ENCODE assay signal across 1 cellular context in genomic region chr21:45074048-45074817, GRCh38.
TF ChIP-seq lines count a peak whose summit lies in the region.

A gene with protein sequence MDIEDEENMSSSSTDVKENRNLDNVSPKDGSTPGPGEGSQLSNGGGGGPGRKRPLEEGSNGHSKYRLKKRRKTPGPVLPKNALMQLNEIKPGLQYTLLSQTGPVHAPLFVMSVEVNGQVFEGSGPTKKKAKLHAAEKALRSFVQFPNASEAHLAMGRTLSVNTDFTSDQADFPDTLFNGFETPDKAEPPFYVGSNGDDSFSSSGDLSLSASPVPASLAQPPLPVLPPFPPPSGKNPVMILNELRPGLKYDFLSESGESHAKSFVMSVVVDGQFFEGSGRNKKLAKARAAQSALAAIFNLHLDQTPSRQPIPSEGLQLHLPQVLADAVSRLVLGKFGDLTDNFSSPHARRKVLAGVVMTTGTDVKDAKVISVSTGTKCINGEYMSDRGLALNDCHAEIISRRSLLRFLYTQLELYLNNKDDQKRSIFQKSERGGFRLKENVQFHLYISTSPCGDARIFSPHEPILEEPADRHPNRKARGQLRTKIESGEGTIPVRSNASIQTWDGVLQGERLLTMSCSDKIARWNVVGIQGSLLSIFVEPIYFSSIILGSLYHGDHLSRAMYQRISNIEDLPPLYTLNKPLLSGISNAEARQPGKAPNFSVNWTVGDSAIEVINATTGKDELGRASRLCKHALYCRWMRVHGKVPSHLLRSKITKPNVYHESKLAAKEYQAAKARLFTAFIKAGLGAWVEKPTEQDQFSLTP (plus strand): TSS chr21:45074580. CDS start chr21:45171657, 97,077 bp downstream.

TF ChIP-seq in HepG2, 621 proteins besides CTCF, POLR2A, EP300 and RAD21 (continued from another document and continues in another):
- TF ChIP-seq, protein P1, sequence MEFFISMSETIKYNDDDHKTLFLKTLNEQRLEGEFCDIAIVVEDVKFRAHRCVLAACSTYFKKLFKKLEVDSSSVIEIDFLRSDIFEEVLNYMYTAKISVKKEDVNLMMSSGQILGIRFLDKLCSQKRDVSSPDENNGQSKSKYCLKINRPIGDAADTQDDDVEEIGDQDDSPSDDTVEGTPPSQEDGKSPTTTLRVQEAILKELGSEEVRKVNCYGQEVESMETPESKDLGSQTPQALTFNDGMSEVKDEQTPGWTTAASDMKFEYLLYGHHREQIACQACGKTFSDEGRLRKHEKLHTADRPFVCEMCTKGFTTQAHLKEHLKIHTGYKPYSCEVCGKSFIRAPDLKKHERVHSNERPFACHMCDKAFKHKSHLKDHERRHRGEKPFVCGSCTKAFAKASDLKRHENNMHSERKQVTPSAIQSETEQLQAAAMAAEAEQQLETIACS (CRISPR knock-in tag; IDR thresholded peaks at IDR 0.05): peak; percentile 89
- TF ChIP-seq, protein P2, sequence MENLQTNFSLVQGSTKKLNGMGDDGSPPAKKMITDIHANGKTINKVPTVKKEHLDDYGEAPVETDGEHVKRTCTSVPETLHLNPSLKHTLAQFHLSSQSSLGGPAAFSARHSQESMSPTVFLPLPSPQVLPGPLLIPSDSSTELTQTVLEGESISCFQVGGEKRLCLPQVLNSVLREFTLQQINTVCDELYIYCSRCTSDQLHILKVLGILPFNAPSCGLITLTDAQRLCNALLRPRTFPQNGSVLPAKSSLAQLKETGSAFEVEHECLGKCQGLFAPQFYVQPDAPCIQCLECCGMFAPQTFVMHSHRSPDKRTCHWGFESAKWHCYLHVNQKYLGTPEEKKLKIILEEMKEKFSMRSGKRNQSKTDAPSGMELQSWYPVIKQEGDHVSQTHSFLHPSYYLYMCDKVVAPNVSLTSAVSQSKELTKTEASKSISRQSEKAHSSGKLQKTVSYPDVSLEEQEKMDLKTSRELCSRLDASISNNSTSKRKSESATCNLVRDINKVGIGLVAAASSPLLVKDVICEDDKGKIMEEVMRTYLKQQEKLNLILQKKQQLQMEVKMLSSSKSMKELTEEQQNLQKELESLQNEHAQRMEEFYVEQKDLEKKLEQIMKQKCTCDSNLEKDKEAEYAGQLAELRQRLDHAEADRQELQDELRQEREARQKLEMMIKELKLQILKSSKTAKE (CRISPR knock-in tag; IDR thresholded peaks at IDR 0.05; ENCODE audit: borderline replicate concordance): no peak
- TF ChIP-seq, protein P3, sequence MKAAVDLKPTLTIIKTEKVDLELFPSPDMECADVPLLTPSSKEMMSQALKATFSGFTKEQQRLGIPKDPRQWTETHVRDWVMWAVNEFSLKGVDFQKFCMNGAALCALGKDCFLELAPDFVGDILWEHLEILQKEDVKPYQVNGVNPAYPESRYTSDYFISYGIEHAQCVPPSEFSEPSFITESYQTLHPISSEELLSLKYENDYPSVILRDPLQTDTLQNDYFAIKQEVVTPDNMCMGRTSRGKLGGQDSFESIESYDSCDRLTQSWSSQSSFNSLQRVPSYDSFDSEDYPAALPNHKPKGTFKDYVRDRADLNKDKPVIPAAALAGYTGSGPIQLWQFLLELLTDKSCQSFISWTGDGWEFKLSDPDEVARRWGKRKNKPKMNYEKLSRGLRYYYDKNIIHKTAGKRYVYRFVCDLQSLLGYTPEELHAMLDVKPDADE (CRISPR knock-in tag; IDR thresholded peaks at IDR 0.05): no peak
- TF ChIP-seq RNF2 (conservative IDR thresholded peaks at IDR 0.05; ENCODE audit: low read depth): no peak
- peak; percentile 66 for TF ChIP-seq SKI (IDR thresholded peaks at IDR 0.05; ENCODE audit: partially characterized antibody)
- TF ChIP-seq BRCA1 (CRISPR knock-in tag; IDR thresholded peaks at IDR 0.05): no peak
- peak; percentile 85 for TF ChIP-seq POLR2AphosphoS5 (IDR thresholded peaks at IDR 0.05; ENCODE audit: low read depth, low read length)
- TF ChIP-seq ZBTB42 (CRISPR knock-in tag; IDR thresholded peaks at IDR 0.05): no peak
- TF ChIP-seq CBFB (CRISPR knock-in tag; IDR thresholded peaks at IDR 0.05): 0 out of 2 replicates have a peak, but pooled peaks have one; percentile 23
- peak; percentile 46; the same call in 1 of the 2 replicates for TF ChIP-seq ZBTB38 (CRISPR knock-in tag; IDR thresholded peaks at IDR 0.05)
- TF ChIP-seq, protein P4, sequence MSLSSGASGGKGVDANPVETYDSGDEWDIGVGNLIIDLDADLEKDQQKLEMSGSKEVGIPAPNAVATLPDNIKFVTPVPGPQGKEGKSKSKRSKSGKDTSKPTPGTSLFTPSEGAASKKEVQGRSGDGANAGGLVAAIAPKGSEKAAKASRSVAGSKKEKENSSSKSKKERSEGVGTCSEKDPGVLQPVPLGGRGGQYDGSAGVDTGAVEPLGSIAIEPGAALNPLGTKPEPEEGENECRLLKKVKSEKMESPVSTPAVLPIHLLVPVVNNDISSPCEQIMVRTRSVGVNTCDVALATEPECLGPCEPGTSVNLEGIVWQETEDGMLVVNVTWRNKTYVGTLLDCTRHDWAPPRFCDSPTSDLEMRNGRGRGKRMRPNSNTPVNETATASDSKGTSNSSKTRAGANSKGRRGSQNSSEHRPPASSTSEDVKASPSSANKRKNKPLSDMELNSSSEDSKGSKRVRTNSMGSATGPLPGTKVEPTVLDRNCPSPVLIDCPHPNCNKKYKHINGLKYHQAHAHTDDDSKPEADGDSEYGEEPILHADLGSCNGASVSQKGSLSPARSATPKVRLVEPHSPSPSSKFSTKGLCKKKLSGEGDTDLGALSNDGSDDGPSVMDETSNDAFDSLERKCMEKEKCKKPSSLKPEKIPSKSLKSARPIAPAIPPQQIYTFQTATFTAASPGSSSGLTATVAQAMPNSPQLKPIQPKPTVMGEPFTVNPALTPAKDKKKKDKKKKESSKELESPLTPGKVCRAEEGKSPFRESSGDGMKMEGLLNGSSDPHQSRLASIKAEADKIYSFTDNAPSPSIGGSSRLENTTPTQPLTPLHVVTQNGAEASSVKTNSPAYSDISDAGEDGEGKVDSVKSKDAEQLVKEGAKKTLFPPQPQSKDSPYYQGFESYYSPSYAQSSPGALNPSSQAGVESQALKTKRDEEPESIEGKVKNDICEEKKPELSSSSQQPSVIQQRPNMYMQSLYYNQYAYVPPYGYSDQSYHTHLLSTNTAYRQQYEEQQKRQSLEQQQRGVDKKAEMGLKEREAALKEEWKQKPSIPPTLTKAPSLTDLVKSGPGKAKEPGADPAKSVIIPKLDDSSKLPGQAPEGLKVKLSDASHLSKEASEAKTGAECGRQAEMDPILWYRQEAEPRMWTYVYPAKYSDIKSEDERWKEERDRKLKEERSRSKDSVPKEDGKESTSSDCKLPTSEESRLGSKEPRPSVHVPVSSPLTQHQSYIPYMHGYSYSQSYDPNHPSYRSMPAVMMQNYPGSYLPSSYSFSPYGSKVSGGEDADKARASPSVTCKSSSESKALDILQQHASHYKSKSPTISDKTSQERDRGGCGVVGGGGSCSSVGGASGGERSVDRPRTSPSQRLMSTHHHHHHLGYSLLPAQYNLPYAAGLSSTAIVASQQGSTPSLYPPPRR (CRISPR knock-in tag; IDR thresholded peaks at IDR 0.05; ENCODE audit: borderline replicate concordance): no peak; the same call in 1 of the 2 replicates
- no peak for TF ChIP-seq DNMT3B (CRISPR knock-in tag; conservative IDR thresholded peaks at IDR 0.05)
- TF ChIP-seq MTF2 (CRISPR knock-in tag; IDR thresholded peaks at IDR 0.05; ENCODE audit: borderline replicate concordance): no peak
- TF ChIP-seq ZNF354B (CRISPR knock-in tag; IDR thresholded peaks at IDR 0.05): peak; percentile 30; the same call in 1 of the 2 replicates
- TF ChIP-seq KLF16 (CRISPR knock-in tag; IDR thresholded peaks at IDR 0.05): no peak
- TF ChIP-seq ZNF547 (CRISPR knock-in tag; IDR thresholded peaks at IDR 0.05): 0 out of 2 replicates have a peak, but pooled peaks have one; percentile 47
- no peak for TF ChIP-seq NONO (IDR thresholded peaks at IDR 0.05)
- peak; percentile 39; the same call in 1 of the 2 replicates for TF ChIP-seq NONO (CRISPR knock-in tag; conservative IDR thresholded peaks at IDR 0.05)
- no peak for TF ChIP-seq ZNF572 (CRISPR knock-in tag; IDR thresholded peaks at IDR 0.05)
- TF ChIP-seq ZNF251 (CRISPR knock-in tag; IDR thresholded peaks at IDR 0.05): no peak
- 0 out of 2 replicates have a peak, but pooled peaks have one; percentile 31 for TF ChIP-seq PHF8 (CRISPR knock-in tag; IDR thresholded peaks at IDR 0.05)
- TF ChIP-seq THAP11 (CRISPR knock-in tag; IDR thresholded peaks at IDR 0.05): no peak
- TF ChIP-seq, protein P5, sequence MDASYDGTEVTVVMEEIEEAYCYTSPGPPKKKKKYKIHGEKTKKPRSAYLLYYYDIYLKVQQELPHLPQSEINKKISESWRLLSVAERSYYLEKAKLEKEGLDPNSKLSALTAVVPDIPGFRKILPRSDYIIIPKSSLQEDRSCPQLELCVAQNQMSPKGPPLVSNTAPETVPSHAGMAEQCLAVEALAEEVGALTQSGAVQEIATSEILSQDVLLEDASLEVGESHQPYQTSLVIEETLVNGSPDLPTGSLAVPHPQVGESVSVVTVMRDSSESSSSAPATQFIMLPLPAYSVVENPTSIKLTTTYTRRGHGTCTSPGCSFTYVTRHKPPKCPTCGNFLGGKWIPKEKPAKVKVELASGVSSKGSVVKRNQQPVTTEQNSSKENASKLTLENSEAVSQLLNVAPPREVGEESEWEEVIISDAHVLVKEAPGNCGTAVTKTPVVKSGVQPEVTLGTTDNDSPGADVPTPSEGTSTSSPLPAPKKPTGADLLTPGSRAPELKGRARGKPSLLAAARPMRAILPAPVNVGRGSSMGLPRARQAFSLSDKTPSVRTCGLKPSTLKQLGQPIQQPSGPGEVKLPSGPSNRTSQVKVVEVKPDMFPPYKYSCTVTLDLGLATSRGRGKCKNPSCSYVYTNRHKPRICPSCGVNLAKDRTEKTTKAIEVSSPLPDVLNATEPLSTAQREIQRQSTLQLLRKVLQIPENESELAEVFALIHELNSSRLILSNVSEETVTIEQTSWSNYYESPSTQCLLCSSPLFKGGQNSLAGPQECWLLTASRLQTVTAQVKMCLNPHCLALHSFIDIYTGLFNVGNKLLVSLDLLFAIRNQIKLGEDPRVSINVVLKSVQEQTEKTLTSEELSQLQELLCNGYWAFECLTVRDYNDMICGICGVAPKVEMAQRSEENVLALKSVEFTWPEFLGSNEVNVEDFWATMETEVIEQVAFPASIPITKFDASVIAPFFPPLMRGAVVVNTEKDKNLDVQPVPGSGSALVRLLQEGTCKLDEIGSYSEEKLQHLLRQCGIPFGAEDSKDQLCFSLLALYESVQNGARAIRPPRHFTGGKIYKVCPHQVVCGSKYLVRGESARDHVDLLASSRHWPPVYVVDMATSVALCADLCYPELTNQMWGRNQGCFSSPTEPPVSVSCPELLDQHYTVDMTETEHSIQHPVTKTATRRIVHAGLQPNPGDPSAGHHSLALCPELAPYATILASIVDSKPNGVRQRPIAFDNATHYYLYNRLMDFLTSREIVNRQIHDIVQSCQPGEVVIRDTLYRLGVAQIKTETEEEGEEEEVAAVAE (CRISPR knock-in tag; IDR thresholded peaks at IDR 0.05; ENCODE audit: borderline replicate concordance): no peak
- no peak for TF ChIP-seq NRL (CRISPR knock-in tag; IDR thresholded peaks at IDR 0.05; ENCODE audit: borderline replicate concordance)
- TF ChIP-seq ZMYM4 (CRISPR knock-in tag; IDR thresholded peaks at IDR 0.05): peak; percentile 12; the same call in 1 of the 2 replicates
- TF ChIP-seq ZNF776 (CRISPR knock-in tag; IDR thresholded peaks at IDR 0.05): peak; percentile 36; the same call in 1 of the 2 replicates
- no peak for TF ChIP-seq ZNF740 (CRISPR knock-in tag; IDR thresholded peaks at IDR 0.05)
- TF ChIP-seq MYC (CRISPR knock-in tag; IDR thresholded peaks at IDR 0.05; ENCODE audit: borderline replicate concordance): peak; percentile 49
- no peak for TF ChIP-seq MTF1 (CRISPR knock-in tag; IDR thresholded peaks at IDR 0.05)
- TF ChIP-seq GATAD1 (CRISPR knock-in tag; IDR thresholded peaks at IDR 0.05): peak; percentile 25; the same call in 1 of the 2 replicates
- no peak for TF ChIP-seq FOXC1 (CRISPR knock-in tag; IDR thresholded peaks at IDR 0.05; ENCODE audit: borderline replicate concordance)
- no peak for TF ChIP-seq ZBTB34 (CRISPR knock-in tag; IDR thresholded peaks at IDR 0.05)
- TF ChIP-seq ZNF446 (CRISPR knock-in tag; IDR thresholded peaks at IDR 0.05): 0 out of 2 replicates have a peak, but pooled peaks have one; percentile 27
- no peak for TF ChIP-seq ZNF691 (CRISPR knock-in tag; IDR thresholded peaks at IDR 0.05; ENCODE audit: borderline replicate concordance, low read depth)
- no peak for TF ChIP-seq ZNF720 (CRISPR knock-in tag; IDR thresholded peaks at IDR 0.05)
- TF ChIP-seq, protein P6, sequence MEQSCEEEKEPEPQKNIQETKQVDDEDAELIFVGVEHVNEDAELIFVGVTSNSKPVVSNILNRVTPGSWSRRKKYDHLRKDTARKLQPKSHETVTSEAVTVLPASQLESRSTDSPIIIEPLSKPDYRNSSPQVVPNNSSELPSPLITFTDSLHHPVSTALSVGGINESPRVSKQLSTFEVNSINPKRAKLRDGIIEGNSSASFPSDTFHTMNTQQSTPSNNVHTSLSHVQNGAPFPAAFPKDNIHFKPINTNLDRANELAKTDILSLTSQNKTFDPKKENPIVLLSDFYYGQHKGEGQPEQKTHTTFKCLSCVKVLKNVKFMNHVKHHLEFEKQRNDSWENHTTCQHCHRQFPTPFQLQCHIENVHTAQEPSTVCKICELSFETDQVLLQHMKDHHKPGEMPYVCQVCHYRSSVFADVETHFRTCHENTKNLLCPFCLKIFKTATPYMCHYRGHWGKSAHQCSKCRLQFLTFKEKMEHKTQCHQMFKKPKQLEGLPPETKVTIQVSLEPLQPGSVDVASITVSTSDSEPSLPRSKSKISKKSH (CRISPR knock-in tag; IDR thresholded peaks at IDR 0.05; ENCODE audit: borderline replicate concordance): no peak
- no peak for TF ChIP-seq ZNF737 (CRISPR knock-in tag; IDR thresholded peaks at IDR 0.05; ENCODE audit: borderline replicate concordance)
- TF ChIP-seq GABPB1 (CRISPR knock-in tag; IDR thresholded peaks at IDR 0.05): peak; percentile 31; the same call in 1 of the 2 replicates
- TF ChIP-seq SALL2 (CRISPR knock-in tag; IDR thresholded peaks at IDR 0.05): no peak
- TF ChIP-seq ZNF766 (CRISPR knock-in tag; IDR thresholded peaks at IDR 0.05; ENCODE audit: borderline replicate concordance): no peak; the same call in 1 of the 2 replicates
